1 cellular context compared by ENCODE assay signal in the genomic region with DNA sequence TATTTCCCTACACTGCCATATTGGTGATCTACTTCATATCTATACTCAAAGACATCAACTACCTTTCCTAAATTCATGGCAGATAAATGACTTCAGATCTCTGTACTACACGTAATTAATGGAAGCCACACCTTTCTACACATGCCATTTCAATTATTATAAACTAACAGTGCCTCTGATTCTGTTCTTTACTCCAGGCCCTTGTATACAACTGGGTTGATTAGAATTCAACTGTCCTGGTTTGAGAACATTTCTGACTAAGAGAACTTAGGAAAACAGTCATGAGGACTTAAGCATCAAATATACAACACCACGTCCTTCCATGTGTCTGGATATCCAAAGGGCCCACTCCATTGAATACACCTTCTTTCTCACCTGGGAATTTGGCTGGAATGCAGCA.
TF ChIP-seq lines count a peak whose summit lies in the region.

No MANE protein-coding gene starts in this region.

TF ChIP-seq in A549, 52 proteins besides CTCF, POLR2A, EP300 and RAD21:
- TF ChIP-seq, protein P1, sequence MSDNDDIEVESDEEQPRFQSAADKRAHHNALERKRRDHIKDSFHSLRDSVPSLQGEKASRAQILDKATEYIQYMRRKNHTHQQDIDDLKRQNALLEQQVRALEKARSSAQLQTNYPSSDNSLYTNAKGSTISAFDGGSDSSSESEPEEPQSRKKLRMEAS (IDR thresholded peaks at IDR 0.05) = no peak
- no peak for TF ChIP-seq NPAS2 (CRISPR knock-in tag; IDR thresholded peaks at IDR 0.05; ENCODE audit: borderline replicate concordance)
- no peak for TF ChIP-seq CBX8 (IDR thresholded peaks at IDR 0.05)
- TF ChIP-seq, protein P2, sequence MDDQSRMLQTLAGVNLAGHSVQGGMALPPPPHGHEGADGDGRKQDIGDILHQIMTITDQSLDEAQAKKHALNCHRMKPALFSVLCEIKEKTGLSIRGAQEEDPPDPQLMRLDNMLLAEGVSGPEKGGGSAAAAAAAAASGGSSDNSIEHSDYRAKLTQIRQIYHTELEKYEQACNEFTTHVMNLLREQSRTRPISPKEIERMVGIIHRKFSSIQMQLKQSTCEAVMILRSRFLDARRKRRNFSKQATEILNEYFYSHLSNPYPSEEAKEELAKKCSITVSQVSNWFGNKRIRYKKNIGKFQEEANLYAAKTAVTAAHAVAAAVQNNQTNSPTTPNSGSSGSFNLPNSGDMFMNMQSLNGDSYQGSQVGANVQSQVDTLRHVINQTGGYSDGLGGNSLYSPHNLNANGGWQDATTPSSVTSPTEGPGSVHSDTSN (IDR thresholded peaks at IDR 0.05) = no peak
- TF ChIP-seq FOSL2 (IDR thresholded peaks at IDR 0.05) = no peak
- TF ChIP-seq FOSL2 (CRISPR knock-in tag; IDR thresholded peaks at IDR 0.05) = no peak
- TF ChIP-seq, protein P3, sequence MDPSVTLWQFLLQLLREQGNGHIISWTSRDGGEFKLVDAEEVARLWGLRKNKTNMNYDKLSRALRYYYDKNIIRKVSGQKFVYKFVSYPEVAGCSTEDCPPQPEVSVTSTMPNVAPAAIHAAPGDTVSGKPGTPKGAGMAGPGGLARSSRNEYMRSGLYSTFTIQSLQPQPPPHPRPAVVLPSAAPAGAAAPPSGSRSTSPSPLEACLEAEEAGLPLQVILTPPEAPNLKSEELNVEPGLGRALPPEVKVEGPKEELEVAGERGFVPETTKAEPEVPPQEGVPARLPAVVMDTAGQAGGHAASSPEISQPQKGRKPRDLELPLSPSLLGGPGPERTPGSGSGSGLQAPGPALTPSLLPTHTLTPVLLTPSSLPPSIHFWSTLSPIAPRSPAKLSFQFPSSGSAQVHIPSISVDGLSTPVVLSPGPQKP (IDR thresholded peaks at IDR 0.05; ENCODE audit: low read depth, low read length) = no peak
- TF ChIP-seq HDAC2 (IDR thresholded peaks at IDR 0.05) = no peak
- no peak for TF ChIP-seq SREBF2 (IDR thresholded peaks at IDR 0.05)
- TF ChIP-seq HOXB13 (CRISPR knock-in tag; IDR thresholded peaks at IDR 0.05; ENCODE audit: low read depth) = no peak
- TF ChIP-seq, protein P4, sequence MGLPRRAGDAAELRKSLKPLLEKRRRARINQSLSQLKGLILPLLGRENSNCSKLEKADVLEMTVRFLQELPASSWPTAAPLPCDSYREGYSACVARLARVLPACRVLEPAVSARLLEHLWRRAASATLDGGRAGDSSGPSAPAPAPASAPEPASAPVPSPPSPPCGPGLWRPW (IDR thresholded peaks at IDR 0.05) = no peak
- TF ChIP-seq, protein P5, sequence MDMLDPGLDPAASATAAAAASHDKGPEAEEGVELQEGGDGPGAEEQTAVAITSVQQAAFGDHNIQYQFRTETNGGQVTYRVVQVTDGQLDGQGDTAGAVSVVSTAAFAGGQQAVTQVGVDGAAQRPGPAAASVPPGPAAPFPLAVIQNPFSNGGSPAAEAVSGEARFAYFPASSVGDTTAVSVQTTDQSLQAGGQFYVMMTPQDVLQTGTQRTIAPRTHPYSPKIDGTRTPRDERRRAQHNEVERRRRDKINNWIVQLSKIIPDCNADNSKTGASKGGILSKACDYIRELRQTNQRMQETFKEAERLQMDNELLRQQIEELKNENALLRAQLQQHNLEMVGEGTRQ (IDR thresholded peaks at IDR 0.05) = no peak
- TF ChIP-seq CEBPB (IDR thresholded peaks at IDR 0.05) = no peak
- TF ChIP-seq, protein P6, sequence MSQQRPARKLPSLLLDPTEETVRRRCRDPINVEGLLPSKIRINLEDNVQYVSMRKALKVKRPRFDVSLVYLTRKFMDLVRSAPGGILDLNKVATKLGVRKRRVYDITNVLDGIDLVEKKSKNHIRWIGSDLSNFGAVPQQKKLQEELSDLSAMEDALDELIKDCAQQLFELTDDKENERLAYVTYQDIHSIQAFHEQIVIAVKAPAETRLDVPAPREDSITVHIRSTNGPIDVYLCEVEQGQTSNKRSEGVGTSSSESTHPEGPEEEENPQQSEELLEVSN (IDR thresholded peaks at IDR 0.05; ENCODE audit: borderline replicate concordance, low read depth) = no peak
- TF ChIP-seq EHMT2 (IDR thresholded peaks at IDR 0.05; ENCODE audit: low read depth) = no peak
- no peak for TF ChIP-seq NR3C1 (IDR thresholded peaks at IDR 0.05)
- no peak for TF ChIP-seq ZFP36 (IDR thresholded peaks at IDR 0.05; ENCODE audit: borderline replicate concordance, partially characterized antibody)
- TF ChIP-seq GATA3 (IDR thresholded peaks at IDR 0.05; ENCODE audit: borderline replicate concordance) = no peak
- TF ChIP-seq ZNF302 (CRISPR knock-in tag; IDR thresholded peaks at IDR 0.05) = no peak
TF ChIP-seq in A549: peak in this region for 0.
